12 cellular contexts compared by ENCODE assay signal in the genomic region with DNA sequence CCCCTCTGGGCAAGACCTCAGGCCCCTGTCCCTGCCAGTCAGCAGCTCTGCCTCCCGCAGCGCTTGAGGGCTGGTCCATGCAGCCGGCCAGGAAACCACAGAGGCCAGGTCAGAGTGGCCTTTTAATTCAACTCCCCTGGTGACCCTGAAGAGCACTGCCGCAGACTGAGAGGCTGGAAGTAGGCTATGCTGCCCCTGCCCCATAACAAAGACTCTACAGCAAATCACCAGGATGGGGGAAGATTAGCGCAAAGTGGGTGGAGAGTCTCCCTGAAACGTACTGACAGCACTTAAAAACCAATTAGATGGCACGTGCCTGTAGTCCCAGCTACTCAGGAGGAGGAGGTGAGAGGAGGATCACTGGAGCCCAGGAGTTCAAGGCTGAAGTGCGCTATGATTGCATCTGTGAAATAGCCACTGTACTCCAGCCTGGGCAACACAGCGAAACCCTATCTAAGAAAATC.
DNase-seq lines count a peak whose midpoint lies in the region; ATAC-seq and TF ChIP-seq lines count a peak whose summit lies in the region.
"Had no signal": no experiment of that assay in that cellular context is flagged by ENCODE, and none has a peak within 500 bp of the region (broad histone marks: within the 10 kb centered on the region; RNA-seq: fewer than 3 reads in every experiment).

No MANE protein-coding gene starts in this region.

- no peak for TF ChIP-seq CTCF in esophagus squamous epithelium (IDR thresholded peaks at IDR 0.05)

- intact Hi-C loops in esophagus squamous epithelium (cut with DNase I) = no loop called here

- H3K4me3 ChIP-seq in esophagus squamous epithelium = no peak overlapping the region

- ATAC-seq in GM21723 (IDR thresholded peaks at IDR 0.05; ENCODE audit: unreplicated experiment) = peak; percentile 19
- no peak for ATAC-seq in GM21528 (IDR thresholded peaks at IDR 0.05; ENCODE audit: low FRiP score, unreplicated experiment)
- ATAC-seq in HG02588 (IDR thresholded peaks at IDR 0.05; ENCODE audit: unreplicated experiment) = no peak
- ATAC-seq in GM18520 (IDR thresholded peaks at IDR 0.05; ENCODE audit: unreplicated experiment) = no peak

- peak overlapping the region; percentile 31 to 87 (median 76) for H3K27ac ChIP-seq in esophagus squamous epithelium

- TF ChIP-seq POLR2A in esophagus squamous epithelium (IDR thresholded peaks at IDR 0.05) = no peak

- peaks cover 18 to 80% (median 62%) of the 10 kb centered on the region in 3 donors for H3K4me1 ChIP-seq in esophagus squamous epithelium

- no peaks in the 10 kb centered on the region for H3K36me3 ChIP-seq in esophagus squamous epithelium

- 69 to 89% methylated on average over 3 to 7 of the region's 9 CpGs for WGBS in esophagus squamous epithelium, 2 donors

- DNase-seq in NCI-H524 treated with DMSO at 0.1 percent for 48 hours (lab: John Stamatoyannopoulos, UW) (peak; percentile 92), esophagus squamous epithelium (lab: John Stamatoyannopoulos, UW) (no peak), retina (peak; percentile 76), NCI-H1694 treated with DMSO at 0.1 percent for 48 hours (lab: John Stamatoyannopoulos, UW) (no peak)
- DNase-seq: activated CD4-positive, alpha-beta T cell treated with anti-CD3 and anti-CD28 coated beads, Interleukin-2, amount 50 U/mL, for 4 hours; effector memory CD4-positive, alpha-beta T cell; naive B cell; NCI-H2171 treated with DMSO at 0.1 percent for 48 hours had no signal

- no peaks in the 10 kb centered on the region for H3K9me3 ChIP-seq in esophagus squamous epithelium

- H3K27me3 ChIP-seq in esophagus squamous epithelium = no peaks in the 10 kb centered on the region

Comparison
In these comparisons a context has a peak if more than half of its experiments do, and no peak if none do; other contexts are left out.
1. DNase-seq: peak in NCI-H524 treated with DMSO at 0.1 percent for 48 hours (single experiment) and retina (single experiment); none in esophagus squamous epithelium (single experiment) and NCI-H1694 treated with DMSO at 0.1 percent for 48 hours (single experiment).